Comparison of ENCODE assay signal across 1 cellular context in genomic region chr6:125779924-125780539, GRCh38.
TF ChIP-seq lines count a peak whose summit lies in the region.

No MANE protein-coding gene starts in this region.

TF ChIP-seq in K562, 482 proteins besides CTCF, POLR2A, EP300 and RAD21 (continued from another document and continues in another):
- TF ChIP-seq RREB1 (CRISPR knock-in tag; IDR thresholded peaks at IDR 0.05) (no peak), NR2C1 (IDR thresholded peaks at IDR 0.05) (no peak), NR2C1 (tag; IDR thresholded peaks at IDR 0.05) (no peak), STAT5A (IDR thresholded peaks at IDR 0.05; ENCODE audit: borderline replicate concordance, low read length) (peak; percentile 37), VEZF1 (CRISPR knock-in tag; IDR thresholded peaks at IDR 0.05) (no peak), ARID2 (IDR thresholded peaks at IDR 0.05) (no peak), XRCC3 (IDR thresholded peaks at IDR 0.05) (no peak), IRF1 (CRISPR knock-in tag; IDR thresholded peaks at IDR 0.05; ENCODE audit: borderline replicate concordance) (0 out of 2 replicates have a peak, but pooled peaks have one; percentile 4), DIDO1 (tag; IDR thresholded peaks at IDR 0.05; ENCODE audit: low read depth) (no peak), ZNF609 (CRISPR knock-in tag; IDR thresholded peaks at IDR 0.05; ENCODE audit: borderline replicate concordance) (no peak), ETV6 (IDR thresholded peaks at IDR 0.05; ENCODE audit: borderline replicate concordance in 1 of 2, low read depth in 2 of 2, low read length in 1 of 2) (no peak; a peak in 1 of 4 replicates), ETV6 (CRISPR knock-in tag; IDR thresholded peaks at IDR 0.05; ENCODE audit: borderline replicate concordance) (no peak), SUPT5H (IDR thresholded peaks at IDR 0.05) (no peak; the same call in 1 of the 2 replicates), KHSRP (IDR thresholded peaks at IDR 0.05) (no peak), BCLAF1 (IDR thresholded peaks at IDR 0.05; ENCODE audit: borderline replicate concordance in 1 of 2, control insufficient read depth in 1 of 2, low read depth in 2 of 2, low read length in 1 of 2) (no peak), KAT8 (IDR thresholded peaks at IDR 0.05; ENCODE audit: low read depth) (no peak), PHF8 (IDR thresholded peaks at IDR 0.05; ENCODE audit: borderline replicate concordance, low read length) (no peak), ZNF3 (CRISPR knock-in tag; IDR thresholded peaks at IDR 0.05) (no peak), NR2F6 (CRISPR knock-in tag; IDR thresholded peaks at IDR 0.05) (no peak), PHTF2 (CRISPR knock-in tag; IDR thresholded peaks at IDR 0.05) (no peak), ZNF780A (CRISPR knock-in tag; IDR thresholded peaks at IDR 0.05) (no peak), HNRNPL (IDR thresholded peaks at IDR 0.05; ENCODE audit: low read depth, low read length) (no peak), ELF1 (tag; IDR thresholded peaks at IDR 0.05) (peak; percentile 80), FOXK1 (CRISPR knock-in tag; IDR thresholded peaks at IDR 0.05; ENCODE audit: borderline replicate concordance) (no peak), NONO (IDR thresholded peaks at IDR 0.05; ENCODE audit: low read depth in 2 of 2, low read length in 1 of 2) (peak in 1 of 2 experiments; percentile 72; a peak in 2 of 4 replicates), ZNF785 (CRISPR knock-in tag; IDR thresholded peaks at IDR 0.05) (no peak), HINFP (tag; conservative IDR thresholded peaks at IDR 0.05; ENCODE audit: low read depth) (no peak), CEBPB (tag; IDR thresholded peaks at IDR 0.05) (peak; percentile 92), TCF15 (CRISPR knock-in tag; IDR thresholded peaks at IDR 0.05) (no peak), SMARCA5 (IDR thresholded peaks at IDR 0.05) (no peak; the same call in 1 of the 2 replicates), ZNF57 (CRISPR knock-in tag; IDR thresholded peaks at IDR 0.05) (no peak), NELFE (IDR thresholded peaks at IDR 0.05; ENCODE audit: insufficient read depth, insufficient read length) (no peak), MTA1 (IDR thresholded peaks at IDR 0.05; ENCODE audit: borderline replicate concordance) (peak; percentile 76), ZNF175 (CRISPR knock-in tag; IDR thresholded peaks at IDR 0.05; ENCODE audit: low read depth) (no peak), FOXA3 (CRISPR knock-in tag; conservative IDR thresholded peaks at IDR 0.05 in 1 of 2, IDR thresholded peaks at IDR 0.05 in 1 of 2) (no peak), ZNF764 (CRISPR knock-in tag; IDR thresholded peaks at IDR 0.05; ENCODE audit: low read depth) (no peak), NRF1 (conservative IDR thresholded peaks at IDR 0.05 in 1 of 2, IDR thresholded peaks at IDR 0.05 in 1 of 2) (no peak), FOXO4 (CRISPR knock-in tag; IDR thresholded peaks at IDR 0.05) (no peak), SRSF3 (IDR thresholded peaks at IDR 0.05; ENCODE audit: insufficient read depth, low read length) (no peak)
